9 cellular contexts compared by ENCODE assay signal in genomic region chr1:9792156-9793042, GRCh38. TPM values are rescaled to one million over a fixed set of nuclear protein-coding genes. Genes with fewer than 3 reads are reported as not detected.
DNase-seq lines count a peak whose midpoint lies in the region; ATAC-seq and TF ChIP-seq lines count a peak whose summit lies in the region.
"Had no signal": no experiment of that assay in that cellular context is flagged by ENCODE, and none has a peak within 500 bp of the region (broad histone marks: within the 10 kb centered on the region; RNA-seq: fewer than 3 reads in every experiment).

No MANE protein-coding gene starts in this region.

- H3K4me3 ChIP-seq in A673 (ENCODE audit: low read depth, low read length, poor library complexity, severe bottlenecking) = no peak overlapping the region
- no peak overlapping the region for H3K4me3 ChIP-seq in H7 (ENCODE audit: insufficient read depth, low read depth, low read length)
- H3K4me3 ChIP-seq in upper lobe of left lung = no peak overlapping the region

- TF ChIP-seq CTCF in A673 (conservative IDR thresholded peaks at IDR 0.05; ENCODE audit: low read depth, low read length) (no peak), GM13977 (IDR thresholded peaks at IDR 0.05; ENCODE audit: extremely low read depth, insufficient read depth, missing control alignments) (no peak), upper lobe of left lung (IDR thresholded peaks at IDR 0.05) (no peak)

- H3K4me1 ChIP-seq in A673 (ENCODE audit: insufficient read depth, low read length, poor library complexity, severe bottlenecking) (peaks cover 14% of the 10 kb centered on the region), upper lobe of left lung (peaks cover 0 to 12% (median 6%) of the 10 kb centered on the region in 4 donors)

- H3K36me3 ChIP-seq in A673 (ENCODE audit: insufficient read depth, low read length, poor library complexity, severe bottlenecking) (no peaks in the 10 kb centered on the region), H7 (replicated peaks; ENCODE audit: control insufficient read depth, insufficient read depth, low read length) (no peaks in the 10 kb centered on the region), upper lobe of left lung (no peaks in the 10 kb centered on the region)

- in situ Hi-C loops in GM13977 (cut with MboI; ENCODE audit: low pct_unique_long_range_greater_than_20kb, low sequenced_read_pairs, unreplicated experiment) = no loop called here

- H3K27ac ChIP-seq in A673 (ENCODE audit: low read depth, low read length, poor library complexity, severe bottlenecking) = no peak overlapping the region
- no peak overlapping the region for H3K27ac ChIP-seq in upper lobe of left lung

- H3K27me3 ChIP-seq in A673 (replicated peaks; ENCODE audit: insufficient read depth, low read depth, low read length, poor library complexity) (no peaks in the 10 kb centered on the region), H7 (ENCODE audit: control insufficient read depth, insufficient read depth, low read length) (no peaks in the 10 kb centered on the region), upper lobe of left lung (no peaks in the 10 kb centered on the region)

- no TSS peak for BruUV-seq in A673 (replicated peaks; lab: Mats Ljungman, UMichigan)

- intact Hi-C loops in A673 (cut with micrococcal nuclease; ENCODE audit: unreplicated experiment) = no loop called here

- no peak for ATAC-seq in upper lobe of left lung (ENCODE audit: low FRiP score in 2 of 2)

- no peak for TF ChIP-seq EP300 in upper lobe of left lung (IDR thresholded peaks at IDR 0.05)

- POLR2A ChIA-PET in A673 (lab: Charles Lee; ENCODE audit: low non-redundant PET) = no interaction called here

- DNase-seq in A673 (ENCODE audit: low spot score) (peak; percentile 38), H7 (peak; percentile 84), NCI-H510A (lab: John Stamatoyannopoulos, UW) (peak; percentile 98), fibroblast of peridontal ligament (ENCODE audit: extremely low read depth) (peak; percentile 22), HUDEP-2 (lab: John Stamatoyannopoulos, UW; ENCODE audit: unreplicated experiment in 76 of 76) (no peak), GM13977 (ENCODE audit: low spot score) (no peak), superior temporal gyrus (ENCODE audit: extremely low spot score) (no peak), upper lobe of left lung (no peak)
- DNase-seq: amniotic stem cell had no signal

- no peak for TF ChIP-seq POLR2A in upper lobe of left lung (IDR thresholded peaks at IDR 0.05)

- H3K9me3 ChIP-seq in A673 (ENCODE audit: low read depth, low read length, poor library complexity, severe bottlenecking) (no peaks in the 10 kb centered on the region), upper lobe of left lung (no peaks in the 10 kb centered on the region)

- CTCF ChIA-PET in A673 (lab: Charles Lee) = no interaction called here

- WGBS in upper lobe of left lung, 2 donors = 77 to 79% methylated on average over 9 to 14 of the region's 14 CpGs

RNA-seq across cellular contexts. Expression of gene CLSTN1, which starts 31.4 kb away (rescaled TPM):
- total RNA-seq in A673 (2021) (77.4 and 85.3 TPM in 2 replicates), upper lobe of left lung (10 to 100 TPM; 35.6 to 82.7 (median 59.5) TPM)
- total RNA-seq in H7 (2014; rRNA removed; shearing (Covaris generic)) = 100 and 127 TPM in 2 replicates

Comparison
In these comparisons a context has a peak if more than half of its experiments do, and no peak if none do; other contexts are left out.
1. DNase-seq: peak in A673 (single experiment), H7 (single experiment), NCI-H510A (single experiment) and fibroblast of peridontal ligament (single experiment); none in HUDEP-2 (0 of 76), GM13977 (single experiment), superior temporal gyrus (single experiment) and upper lobe of left lung (0 of 2).